Comparison of ENCODE assay signal across 6 cellular contexts in genomic region chr22:24553597-24554315, GRCh38. TPM values are rescaled to one million over a fixed set of nuclear protein-coding genes. Genes with fewer than 3 reads are reported as not detected.
A peak's percentile ranks its signal among the peaks of the same experiment; 100 is the strongest.
DNase-seq lines count a peak whose midpoint lies in the region; ATAC-seq lines count a peak whose summit lies in the region.

No MANE protein-coding gene starts in this region.

- H3K9ac ChIP-seq in SK-N-MC (ENCODE audit: insufficient read length): peak overlapping the region; percentile 92

- ATAC-seq in HG03342 (IDR thresholded peaks at IDR 0.05; ENCODE audit: unreplicated experiment): no peak
- no peak for ATAC-seq in HG03565 (IDR thresholded peaks at IDR 0.05; ENCODE audit: unreplicated experiment)

- H3K9me3 ChIP-seq in SK-N-MC (ENCODE audit: low read depth, low read length): no peaks in the 10 kb centered on the region

- peak overlapping the region; percentile 100 for H3K4me3 ChIP-seq in SK-N-MC
- peak overlapping the region; percentile 69 for H3K4me3 ChIP-seq in iPS-11a (ENCODE audit: low read depth, low read length)

- in situ Hi-C loops in Caki2 (cut with HindIII; ENCODE audit: low pct_unique_long_range_greater_than_20kb, low sequenced_read_pairs): no loop called here

- DNase-seq in Caki2 (ENCODE audit: low read depth) (peak; percentile 59), SK-N-MC (ENCODE audit: low read depth, low spot score) (no peak), DMS114 treated with DMSO at 0.1 percent for 48 hours (lab: John Stamatoyannopoulos, UW; ENCODE audit: unreplicated experiment) (no peak)

- H3K27ac ChIP-seq in SK-N-MC: no peak overlapping the region

- H3K36me3 ChIP-seq in SK-N-MC (ENCODE audit: insufficient read depth, low read length): peaks cover 17% of the 10 kb centered on the region

RNA-seq across cellular contexts. Expression of gene GUCD1, which starts 1.2 kb away (rescaled TPM):
- total RNA-seq in Caki2 (2014; rRNA removed; shearing (Covaris generic); ENCODE audit: low replicate concordance): 209 and 238 TPM in 2 replicates

RNA-seq across cellular contexts. Expression of gene SNRPD3, which starts 2.0 kb away (rescaled TPM):
- total RNA-seq in Caki2 (2014; rRNA removed; shearing (Covaris generic); ENCODE audit: low replicate concordance): 158 and 182 TPM in 2 replicates

RNA-seq across cellular contexts. Expression of gene LRRC75B, which starts 39.1 kb away (rescaled TPM):
- total RNA-seq in Caki2 (2014; rRNA removed; shearing (Covaris generic); ENCODE audit: low replicate concordance): 10.0 and 19.3 TPM in 2 replicates

RNA-seq across cellular contexts. Expression of gene GGT1, which starts 49.2 kb away (rescaled TPM):
- 396 and 486 TPM in 2 replicates for total RNA-seq in Caki2 (2014; rRNA removed; shearing (Covaris generic); ENCODE audit: low replicate concordance)

RNA-seq across cellular contexts. Expression of gene UPB1, which starts 58.6 kb away (rescaled TPM):
- total RNA-seq in Caki2 (2014; rRNA removed; shearing (Covaris generic); ENCODE audit: low replicate concordance): 0.41 TPM in 1 of 2 replicates, not detected in the other
